In the genomic region with DNA sequence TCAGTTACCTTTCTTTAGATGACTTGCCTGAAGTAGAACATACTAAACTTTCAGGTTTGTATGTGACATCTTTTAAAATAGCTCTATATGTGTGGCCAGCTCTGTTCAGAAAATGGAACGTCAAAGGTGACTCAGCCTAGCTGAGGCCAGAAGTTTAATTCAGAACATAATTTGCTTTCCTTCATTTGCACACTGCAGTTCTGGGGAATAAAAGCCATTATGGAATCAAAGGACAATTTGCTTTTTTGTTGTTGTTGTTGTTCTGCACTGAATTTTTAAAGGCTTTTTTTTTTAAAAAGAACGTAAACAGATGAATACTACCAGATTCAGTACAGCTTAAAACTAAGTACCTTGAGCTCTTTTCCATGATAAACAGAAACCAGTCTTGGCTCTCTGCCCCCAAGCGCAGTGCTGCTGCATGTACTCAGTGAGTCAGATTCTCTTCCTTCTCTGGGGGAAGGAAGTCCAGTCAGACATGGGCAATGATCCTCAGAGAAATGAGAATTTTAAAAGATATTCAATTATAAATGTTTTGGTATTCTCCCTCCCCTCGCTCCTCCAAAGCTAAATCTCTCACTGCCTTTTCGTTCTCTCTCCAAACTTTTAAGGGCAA, we compare ENCODE assay signal across 16 cellular contexts.
DNase-seq lines count a peak whose midpoint lies in the region; ATAC-seq, FAIRE-seq and TF ChIP-seq lines count a peak whose summit lies in the region.
"Had no signal": no experiment of that assay in that cellular context is flagged by ENCODE, and none has a peak within 500 bp of the region (broad histone marks: within the 10 kb centered on the region; RNA-seq: fewer than 3 reads in every experiment).

No MANE protein-coding gene starts in this region.

- H3K27me3 ChIP-seq in colonic mucosa (no peaks in the 10 kb centered on the region), HepG2 (ENCODE audit: control insufficient read depth in 1 of 2, insufficient read depth in 2 of 2, low read length in 2 of 2) (no peaks in the 10 kb centered on the region)

- DNase-seq in RKO (ENCODE audit: low spot score) (peak; percentile 3), colonic mucosa (peak; percentile 26), kidney tubule cell (ENCODE audit: low spot score) (peak; percentile 62), superior temporal gyrus (ENCODE audit: extremely low spot score) (peak; percentile 61), HepG2 (ENCODE audit: low spot score) (no peak), retina (no peak)
- no peak for DNase-seq in activated CD4-positive, alpha-beta T cell treated with anti-CD3 and anti-CD28 coated beads, Interleukin-2, amount 50 U/mL, for 1 hour
- DNase-seq: activated CD4-positive, CD25-positive, alpha-beta regulatory T cell; activated naive CD8-positive, alpha-beta T cell treated with anti-CD3 and anti-CD28 coated beads, Interleukin-2, amount 50 U/mL, for 24 hours; effector memory CD8-positive, alpha-beta T cell; KG1; NCI-H1930; stimulated activated CD4-positive, alpha-beta T cell treated with anti-CD3 and anti-CD28 coated beads, Interleukin-2, amount 100 ng/mL, for 48 hours had no signal

- TF ChIP-seq POLR2A in HepG2 (IDR thresholded peaks at IDR 0.05; ENCODE audit: insufficient read depth in 1 of 2, low read depth in 2 of 2, low read length in 2 of 2), result no peak

- POLR2A ChIA-PET in HepG2 (lab: Yijun Ruan, JAX), result no interaction called here

- ATAC-seq in GM19452 (IDR thresholded peaks at IDR 0.05; ENCODE audit: unreplicated experiment), result no peak
- no peak for ATAC-seq in HepG2
- ATAC-seq: activated naive CD8-positive, alpha-beta T cell treated with anti-CD3 and anti-CD28 coated beads, Interleukin-2, amount 50 U/mL, for 24 hours; effector memory CD8-positive, alpha-beta T cell; stimulated activated effector memory CD8-positive, alpha-beta T cell treated with anti-CD3 and anti-CD28 coated beads, Interleukin-12 subunit alpha, Interleukin-12 subunit beta, amount 100 ng/mL, for 72 hours had no signal

- no peak for TF ChIP-seq RAD21 in HepG2 (CRISPR knock-in tag; IDR thresholded peaks at IDR 0.05)

- H3K4me2 ChIP-seq in HepG2 (ENCODE audit: low read depth, low read length), result no peak overlapping the region

- H3K4me1 ChIP-seq in colonic mucosa (no peaks in the 10 kb centered on the region), HepG2 (ENCODE audit: insufficient read depth, low read length) (no peaks in the 10 kb centered on the region)
- H3K4me1 ChIP-seq: parathyroid adenoma had no signal

- WGBS in HepG2 (ENCODE audit: low lambda C conversion rate), result 25% methylated on average over 5 of the region's 5 CpGs

- TF ChIP-seq EP300 in HepG2 (IDR thresholded peaks at IDR 0.05; ENCODE audit: low read depth in 2 of 2, low read length in 2 of 2) (no peak), HepG2 (CRISPR knock-in tag; IDR thresholded peaks at IDR 0.05; ENCODE audit: borderline replicate concordance) (no peak)

- no peaks in the 10 kb centered on the region for H3K9me3 ChIP-seq in colonic mucosa
- peaks cover 94% of the 10 kb centered on the region for H3K9me3 ChIP-seq in HepG2 (ENCODE audit: low read length)

- no peak overlapping the region for H3K27ac ChIP-seq in colonic mucosa
- H3K27ac ChIP-seq in HepG2 (ENCODE audit: extremely low read length, insufficient read depth, low read length), result no peak overlapping the region
- H3K27ac ChIP-seq: parathyroid adenoma had no signal

- no peaks in the 10 kb centered on the region for H3K79me2 ChIP-seq in HepG2 (ENCODE audit: insufficient read depth, low read length)
- H3K79me2 ChIP-seq: parathyroid adenoma had no signal

- no peaks in the 10 kb centered on the region for H3K36me3 ChIP-seq in colonic mucosa
- no peaks in the 10 kb centered on the region for H3K36me3 ChIP-seq in HepG2 (replicated peaks in 1 of 2; ENCODE audit: control insufficient read depth in 1 of 2, insufficient read depth in 2 of 2, low read length in 2 of 2)

- no peak overlapping the region for H3K9ac ChIP-seq in colonic mucosa (ENCODE audit: low read depth in 2 of 2, low read length in 2 of 2)
- no peak overlapping the region for H3K9ac ChIP-seq in HepG2 (ENCODE audit: insufficient read depth, low read depth, low read length)
- H3K9ac ChIP-seq: parathyroid adenoma had no signal

- BruUV-seq in HepG2 (replicated peaks; lab: Mats Ljungman, UMichigan), result no TSS peak

- CTCF ChIA-PET in HepG2 (lab: Yijun Ruan, JAX; ENCODE audit: low intra/inter-chr PET ratio, low total read pairs), result no interaction called here

- H3K4me3 ChIP-seq in colonic mucosa, result no peak overlapping the region
- no peak overlapping the region for H3K4me3 ChIP-seq in HepG2 (replicated peaks in 1 of 3; ENCODE audit: insufficient read depth in 1 of 3, low read depth in 2 of 3, low read length in 3 of 3)

- intact Hi-C loops in colonic mucosa (cut with DNase I) (no loop called here), HepG2 (cut with micrococcal nuclease; ENCODE audit: unreplicated experiment) (no loop called here)

- no peak for FAIRE-seq in HepG2 (lab: Jason Lieb, UNC)

- in situ Hi-C loops in HepG2 (cut with HindIII; ENCODE audit: extremely low pct_ligation_motif_present, low pct_unique_long_range_greater_than_20kb), result no loop called here

- H2AFZ ChIP-seq in HepG2 (ENCODE audit: low read length), result no peak overlapping the region
- H2AFZ ChIP-seq: parathyroid adenoma had no signal

- TF ChIP-seq CTCF in colonic mucosa (IDR thresholded peaks at IDR 0.05) (no peak), HepG2 (CRISPR knock-in tag; IDR thresholded peaks at IDR 0.05) (no peak)

- H4K20me1 ChIP-seq in HepG2 (ENCODE audit: insufficient read depth, low read length), result no peaks in the 10 kb centered on the region

TF ChIP-seq in HepG2, 621 proteins besides CTCF, POLR2A, EP300 and RAD21:
- TF ChIP-seq KLF9 (CRISPR knock-in tag; IDR thresholded peaks at IDR 0.05; ENCODE audit: low read depth) (no peak), ZFP37 (CRISPR knock-in tag; IDR thresholded peaks at IDR 0.05; ENCODE audit: borderline replicate concordance) (no peak), SP4 (CRISPR knock-in tag; IDR thresholded peaks at IDR 0.05) (no peak), FOXA3 (CRISPR knock-in tag; IDR thresholded peaks at IDR 0.05) (no peak), MTA3 (CRISPR knock-in tag; IDR thresholded peaks at IDR 0.05) (no peak), ZFP82 (CRISPR knock-in tag; IDR thresholded peaks at IDR 0.05; ENCODE audit: borderline replicate concordance) (no peak), KDM2A (CRISPR knock-in tag; IDR thresholded peaks at IDR 0.05; ENCODE audit: borderline replicate concordance, low read depth) (no peak), ZSCAN20 (CRISPR knock-in tag; IDR thresholded peaks at IDR 0.05; ENCODE audit: borderline replicate concordance) (no peak), XRCC5 (optimal IDR thresholded peaks at IDR 0.05; ENCODE audit: low read length) (no peak), ZNF772 (CRISPR knock-in tag; IDR thresholded peaks at IDR 0.05) (no peak), NONO (IDR thresholded peaks at IDR 0.05) (no peak), NONO (CRISPR knock-in tag; conservative IDR thresholded peaks at IDR 0.05) (no peak)
- TF ChIP-seq, protein P1, sequence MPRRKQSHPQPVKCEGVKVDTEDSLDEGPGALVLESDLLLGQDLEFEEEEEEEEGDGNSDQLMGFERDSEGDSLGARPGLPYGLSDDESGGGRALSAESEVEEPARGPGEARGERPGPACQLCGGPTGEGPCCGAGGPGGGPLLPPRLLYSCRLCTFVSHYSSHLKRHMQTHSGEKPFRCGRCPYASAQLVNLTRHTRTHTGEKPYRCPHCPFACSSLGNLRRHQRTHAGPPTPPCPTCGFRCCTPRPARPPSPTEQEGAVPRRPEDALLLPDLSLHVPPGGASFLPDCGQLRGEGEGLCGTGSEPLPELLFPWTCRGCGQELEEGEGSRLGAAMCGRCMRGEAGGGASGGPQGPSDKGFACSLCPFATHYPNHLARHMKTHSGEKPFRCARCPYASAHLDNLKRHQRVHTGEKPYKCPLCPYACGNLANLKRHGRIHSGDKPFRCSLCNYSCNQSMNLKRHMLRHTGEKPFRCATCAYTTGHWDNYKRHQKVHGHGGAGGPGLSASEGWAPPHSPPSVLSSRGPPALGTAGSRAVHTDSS (CRISPR knock-in tag; conservative IDR thresholded peaks at IDR 0.05), result no peak
- TF ChIP-seq, protein P2, sequence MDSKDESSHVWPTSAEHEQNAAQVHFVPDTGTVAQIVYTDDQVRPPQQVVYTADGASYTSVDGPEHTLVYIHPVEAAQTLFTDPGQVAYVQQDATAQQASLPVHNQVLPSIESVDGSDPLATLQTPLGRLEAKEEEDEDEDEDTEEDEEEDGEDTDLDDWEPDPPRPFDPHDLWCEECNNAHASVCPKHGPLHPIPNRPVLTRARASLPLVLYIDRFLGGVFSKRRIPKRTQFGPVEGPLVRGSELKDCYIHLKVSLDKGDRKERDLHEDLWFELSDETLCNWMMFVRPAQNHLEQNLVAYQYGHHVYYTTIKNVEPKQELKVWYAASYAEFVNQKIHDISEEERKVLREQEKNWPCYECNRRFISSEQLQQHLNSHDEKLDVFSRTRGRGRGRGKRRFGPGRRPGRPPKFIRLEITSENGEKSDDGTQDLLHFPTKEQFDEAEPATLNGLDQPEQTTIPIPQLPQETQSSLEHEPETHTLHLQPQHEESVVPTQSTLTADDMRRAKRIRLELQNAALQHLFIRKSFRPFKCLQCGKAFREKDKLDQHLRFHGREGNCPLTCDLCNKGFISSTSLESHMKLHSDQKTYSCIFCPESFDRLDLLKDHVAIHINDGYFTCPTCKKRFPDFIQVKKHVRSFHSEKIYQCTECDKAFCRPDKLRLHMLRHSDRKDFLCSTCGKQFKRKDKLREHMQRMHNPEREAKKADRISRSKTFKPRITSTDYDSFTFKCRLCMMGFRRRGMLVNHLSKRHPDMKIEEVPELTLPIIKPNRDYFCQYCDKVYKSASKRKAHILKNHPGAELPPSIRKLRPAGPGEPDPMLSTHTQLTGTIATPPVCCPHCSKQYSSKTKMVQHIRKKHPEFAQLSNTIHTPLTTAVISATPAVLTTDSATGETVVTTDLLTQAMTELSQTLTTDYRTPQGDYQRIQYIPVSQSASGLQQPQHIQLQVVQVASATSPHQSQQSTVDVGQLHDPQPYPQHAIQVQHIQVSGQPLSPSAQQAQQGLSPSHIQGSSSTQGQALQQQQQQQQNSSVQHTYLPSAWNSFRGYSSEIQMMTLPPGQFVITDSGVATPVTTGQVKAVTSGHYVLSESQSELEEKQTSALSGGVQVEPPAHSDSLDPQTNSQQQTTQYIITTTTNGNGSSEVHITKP (CRISPR knock-in tag; IDR thresholded peaks at IDR 0.05; ENCODE audit: low read depth), result no peak

Comparison
In these comparisons a context has a peak if more than half of its experiments do, and no peak if none do; other contexts are left out.
1. DNase-seq: peak in RKO (single experiment), colonic mucosa (single experiment), kidney tubule cell (single experiment) and superior temporal gyrus (single experiment); none in HepG2 (single experiment), retina (single experiment) and activated CD4-positive, alpha-beta T cell treated with anti-CD3 and anti-CD28 coated beads, Interleukin-2, amount 50 U/mL, for 1 hour (single experiment).